Comparison of ENCODE assay signal across 11 cellular contexts in genomic region chrX:150879855-150880807, GRCh38. TPM values are rescaled to one million over a fixed set of nuclear protein-coding genes. Genes with fewer than 3 reads are reported as not detected.
DNase-seq lines count a peak whose midpoint lies in the region; ATAC-seq, FAIRE-seq and TF ChIP-seq lines count a peak whose summit lies in the region.
"Had no signal": no experiment of that assay in that cellular context is flagged by ENCODE, and none has a peak within 500 bp of the region (broad histone marks: within the 10 kb centered on the region; RNA-seq: fewer than 3 reads in every experiment).

No MANE protein-coding gene starts in this region.

- H3K4me2 ChIP-seq in K562 (ENCODE audit: insufficient read depth, low read length): no peak overlapping the region

- H3K9ac ChIP-seq in K562 (ENCODE audit: insufficient read depth in 1 of 2, low read depth in 2 of 2, low read length in 2 of 2): no peak overlapping the region

- H3K27me3 ChIP-seq in K562 (ENCODE audit: control insufficient read depth in 2 of 2, insufficient read depth in 2 of 2, low read length in 2 of 2) (no peaks in the 10 kb centered on the region), ovary (no peaks in the 10 kb centered on the region), right atrium auricular region (no peaks in the 10 kb centered on the region)

- H3K27ac ChIP-seq in K562 (ENCODE audit: extremely low read depth, low read depth, low read length) (peak overlapping the region; percentile 32; the same call in 1 of the 3 replicates), ovary (no peak overlapping the region), right atrium auricular region (no peak overlapping the region)

- no peak for TF ChIP-seq CTCF in K562 (IDR thresholded peaks at IDR 0.05 in 2 of 3, conservative IDR thresholded peaks at IDR 0.05 in 1 of 3; ENCODE audit: insufficient read depth in 2 of 3, low read depth in 1 of 3, low read length in 3 of 3)
- no peak for TF ChIP-seq CTCF in ovary (IDR thresholded peaks at IDR 0.05)
- TF ChIP-seq CTCF in right atrium auricular region (IDR thresholded peaks at IDR 0.05): no peak

- H3K36me3 ChIP-seq in K562 (ENCODE audit: control insufficient read depth, insufficient read depth, low read length) (no peaks in the 10 kb centered on the region), ovary (no peaks in the 10 kb centered on the region), right atrium auricular region (no peaks in the 10 kb centered on the region)

- no peaks in the 10 kb centered on the region for H4K20me1 ChIP-seq in K562 (replicated peaks; ENCODE audit: control insufficient read depth, insufficient read depth, low read length)

- WGBS in K562 (ENCODE audit: insufficient coverage, low coverage, missing lambda C conversion rate): 49% methylated on average over 4 of the region's 5 CpGs
- 77 to 81% (median 79%) methylated on average over 5 of the region's 5 CpGs for WGBS in ovary, 3 donors

- peak; percentile 89 for ATAC-seq in GM18870 (IDR thresholded peaks at IDR 0.05; ENCODE audit: unreplicated experiment)
- peak; percentile 84 for ATAC-seq in GM21529 (IDR thresholded peaks at IDR 0.05; ENCODE audit: unreplicated experiment)
- peak; percentile 90 for ATAC-seq in HG03354 (IDR thresholded peaks at IDR 0.05; ENCODE audit: poor library complexity, severe bottlenecking, unreplicated experiment)
- no peak for ATAC-seq in K562
- ATAC-seq: left cardiac atrium had no signal

- FAIRE-seq in K562 (lab: Jason Lieb, UNC): no peak

- H3K9me3 ChIP-seq in K562 (replicated peaks; ENCODE audit: control insufficient read depth, insufficient read depth, low read depth, low read length): 0 out of 2 replicates have a peak, but pooled peaks cover 2% of the 10 kb centered on the region
- no peaks in the 10 kb centered on the region for H3K9me3 ChIP-seq in ovary
- H3K9me3 ChIP-seq in right atrium auricular region: no peaks in the 10 kb centered on the region

- no peaks in the 10 kb centered on the region for H3K9me1 ChIP-seq in K562 (ENCODE audit: control insufficient read depth, insufficient read depth, low read length)

- POLR2A ChIA-PET in K562 (lab: Yijun Ruan, JAX): interaction anchor here (1.8 kb wide), 1 partner anchor 8 kb away, joined by 4 read pairs; no protein-coding TSS in a partner anchor

- no peak overlapping the region for H2AFZ ChIP-seq in K562 (ENCODE audit: low read depth, low read length)

- intact Hi-C loops in K562 (cut with micrococcal nuclease): no loop called here
- intact Hi-C loops in ovary (cut with DNase I): no loop called here

- DNase-seq in K562 (ENCODE audit: extremely low read depth in 1 of 4, low spot score in 3 of 4): no peak
- no peak for DNase-seq in HT-29 (ENCODE audit: low spot score)
- DNase-seq in ovary: no peak
- no peak for DNase-seq in NCI-H226
- no peak for DNase-seq in right atrium auricular region (ENCODE audit: low spot score)
- DNase-seq: effector CD8-positive, alpha-beta T cell; GF-D8; left cardiac atrium had no signal

- no TSS peak for BruUV-seq in K562 (replicated peaks; lab: Mats Ljungman, UMichigan)

- H3K4me1 ChIP-seq in K562 (replicated peaks in 1 of 2; ENCODE audit: control insufficient read depth in 2 of 2, insufficient read depth in 2 of 2, low read length in 2 of 2) (no peaks in the 10 kb centered on the region; a peak in 1 of 5 replicates), ovary (ENCODE audit: insufficient read depth) (no peaks in the 10 kb centered on the region), right atrium auricular region (no peaks in the 10 kb centered on the region)

- H3K79me2 ChIP-seq in K562 (ENCODE audit: control insufficient read depth, insufficient read depth, low read length): no peaks in the 10 kb centered on the region; the same call in 2 of the 3 replicates

- in situ Hi-C loops in K562 (cut with MboI): no loop called here

- TF ChIP-seq POLR2A in K562 (conservative IDR thresholded peaks at IDR 0.05) (no peak), ovary (IDR thresholded peaks at IDR 0.05) (no peak)

- H3K4me3 ChIP-seq in K562: no peak overlapping the region
- no peak overlapping the region for H3K4me3 ChIP-seq in ovary
- no peak overlapping the region for H3K4me3 ChIP-seq in right atrium auricular region

- TF ChIP-seq EP300 in K562 (IDR thresholded peaks at IDR 0.05; ENCODE audit: low read length) (no peak), ovary (IDR thresholded peaks at IDR 0.05) (no peak)

- TF ChIP-seq RAD21 in K562 (CRISPR knock-in tag; conservative IDR thresholded peaks at IDR 0.05 in 1 of 2, IDR thresholded peaks at IDR 0.05 in 1 of 2): no peak

- CTCF ChIA-PET in K562 (lab: Yijun Ruan, JAX; ENCODE audit: low intra/inter-chr PET ratio): no interaction called here

TF ChIP-seq in K562, 482 proteins besides CTCF, POLR2A, EP300 and RAD21 (continues in another document):
- no peak for TF ChIP-seq ZNF197 (CRISPR knock-in tag; IDR thresholded peaks at IDR 0.05; ENCODE audit: low read depth)
- TF ChIP-seq, protein P1, sequence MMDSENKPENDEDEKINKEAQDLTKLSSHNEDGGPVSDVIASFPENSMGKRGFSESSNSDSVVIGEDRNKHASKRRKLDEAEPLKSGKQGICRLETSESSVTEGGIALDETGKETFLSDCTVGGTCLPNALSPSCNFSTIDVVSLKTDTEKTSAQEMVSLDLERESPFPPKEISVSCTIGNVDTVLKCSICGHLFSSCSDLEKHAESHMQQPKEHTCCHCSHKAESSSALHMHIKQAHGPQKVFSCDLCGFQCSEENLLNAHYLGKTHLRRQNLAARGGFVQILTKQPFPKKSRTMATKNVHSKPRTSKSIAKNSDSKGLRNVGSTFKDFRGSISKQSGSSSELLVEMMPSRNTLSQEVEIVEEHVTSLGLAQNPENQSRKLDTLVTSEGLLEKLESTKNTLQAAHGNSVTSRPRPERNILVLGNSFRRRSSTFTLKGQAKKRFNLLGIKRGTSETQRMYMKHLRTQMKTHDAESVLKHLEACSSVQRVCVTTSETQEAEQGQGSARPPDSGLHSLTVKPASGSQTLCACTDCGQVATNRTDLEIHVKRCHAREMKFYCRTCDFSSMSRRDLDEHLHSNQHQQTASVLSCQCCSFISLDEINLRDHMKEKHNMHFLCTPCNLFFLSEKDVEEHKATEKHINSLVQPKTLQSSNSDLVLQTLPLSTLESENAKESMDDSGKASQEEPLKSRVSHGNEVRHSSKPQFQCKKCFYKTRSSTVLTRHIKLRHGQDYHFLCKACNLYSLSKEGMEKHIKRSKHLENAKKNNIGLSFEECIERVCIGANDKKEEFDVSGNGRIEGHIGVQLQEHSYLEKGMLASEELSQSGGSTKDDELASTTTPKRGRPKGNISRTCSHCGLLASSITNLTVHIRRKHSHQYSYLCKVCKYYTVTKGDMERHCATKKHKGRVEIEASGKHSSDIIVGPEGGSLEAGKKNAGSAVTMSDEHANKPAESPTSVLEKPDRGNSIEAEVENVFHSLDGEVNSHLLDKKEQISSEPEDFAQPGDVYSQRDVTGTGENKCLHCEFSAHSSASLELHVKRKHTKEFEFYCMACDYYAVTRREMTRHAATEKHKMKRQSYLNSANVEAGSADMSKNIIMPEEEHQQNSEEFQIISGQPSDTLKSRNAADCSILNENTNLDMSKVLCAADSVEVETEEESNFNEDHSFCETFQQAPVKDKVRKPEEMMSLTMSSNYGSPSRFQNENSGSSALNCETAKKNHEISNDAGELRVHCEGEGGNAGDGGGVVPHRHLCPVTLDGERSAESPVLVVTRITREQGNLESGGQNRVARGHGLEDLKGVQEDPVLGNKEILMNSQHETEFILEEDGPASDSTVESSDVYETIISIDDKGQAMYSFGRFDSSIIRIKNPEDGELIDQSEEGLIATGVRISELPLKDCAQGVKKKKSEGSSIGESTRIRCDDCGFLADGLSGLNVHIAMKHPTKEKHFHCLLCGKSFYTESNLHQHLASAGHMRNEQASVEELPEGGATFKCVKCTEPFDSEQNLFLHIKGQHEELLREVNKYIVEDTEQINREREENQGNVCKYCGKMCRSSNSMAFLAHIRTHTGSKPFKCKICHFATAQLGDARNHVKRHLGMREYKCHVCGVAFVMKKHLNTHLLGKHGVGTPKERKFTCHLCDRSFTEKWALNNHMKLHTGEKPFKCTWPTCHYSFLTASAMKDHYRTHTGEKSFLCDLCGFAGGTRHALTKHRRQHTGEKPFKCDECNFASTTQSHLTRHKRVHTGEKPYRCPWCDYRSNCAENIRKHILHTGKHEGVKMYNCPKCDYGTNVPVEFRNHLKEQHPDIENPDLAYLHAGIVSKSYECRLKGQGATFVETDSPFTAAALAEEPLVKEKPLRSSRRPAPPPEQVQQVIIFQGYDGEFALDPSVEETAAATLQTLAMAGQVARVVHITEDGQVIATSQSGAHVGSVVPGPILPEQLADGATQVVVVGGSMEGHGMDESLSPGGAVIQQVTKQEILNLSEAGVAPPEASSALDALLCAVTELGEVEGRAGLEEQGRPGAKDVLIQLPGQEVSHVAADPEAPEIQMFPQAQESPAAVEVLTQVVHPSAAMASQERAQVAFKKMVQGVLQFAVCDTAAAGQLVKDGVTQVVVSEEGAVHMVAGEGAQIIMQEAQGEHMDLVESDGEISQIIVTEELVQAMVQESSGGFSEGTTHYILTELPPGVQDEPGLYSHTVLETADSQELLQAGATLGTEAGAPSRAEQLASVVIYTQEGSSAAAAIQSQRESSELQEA (IDR thresholded peaks at IDR 0.05; ENCODE audit: low read depth): peak; percentile 63; the same call in 1 of the 2 replicates
- TF ChIP-seq ELF2 (CRISPR knock-in tag; IDR thresholded peaks at IDR 0.05): no peak

RNA-seq across cellular contexts. Expression of gene CD99L2, which starts 18.3 kb away (rescaled TPM):
- 18.1 and 26.2 TPM in 2 replicates for total RNA-seq in K562 (2011; cell fraction: chromatin; rRNA removed; ENCODE audit: low replicate concordance)
- total RNA-seq in K562 (2011; cell fraction: nucleolus; rRNA removed): 25.0 and 27.5 TPM in 2 replicates
- 27.9 and 31.7 TPM in 2 replicates for total RNA-seq in K562 (2011; cell fraction: nucleoplasm; rRNA removed)
- total RNA-seq in K562 (2014; rRNA removed) (10.2 and 11.7 TPM in 2 replicates), K562 (2014; rRNA removed; fragmentation: Illumina TruSeq; extraction: Trizol) (9.6 and 10.4 TPM in 2 replicates), K562 (2015; rRNA removed; fragmentation: Illumina TruSeq; extraction: Trizol) (14.6 and 15.0 TPM in 2 replicates), K562 (2021) (19.0 and 19.6 TPM in 2 replicates), ovary (10 to 100 TPM; 38.7 to 60.3 (median 53.0) TPM), right atrium auricular region (10 to 100 TPM; 66.0 to 72.0 TPM)
- polyA plus RNA-seq in K562 (2011; rRNA removed) (11.9 and 15.0 TPM in 2 replicates), K562 (2014; fragmentation: Illumina TruSeq; extraction: Trizol) (17.6 and 18.0 TPM in 2 replicates), K562 (2014; fragmentation: Nextera tagmentation; extraction: Ambion mirVana) (1 to 10 TPM in 1 of 2 experiments, under 1 TPM in 1; 0.76 to 2.8 TPM), K562 (2014; rRNA removed) (12.7 and 13.0 TPM in 2 replicates), ovary (10 to 100 TPM; 41.1 to 64.6 TPM)
- 15.0 and 21.8 TPM in 2 replicates for polyA plus RNA-seq in K562 (2011; cell fraction: cytosol; rRNA removed)
- polyA plus RNA-seq in K562 (2011; cell fraction: nucleus; rRNA removed): 13.6 and 14.1 TPM in 2 replicates
- 21.5 and 27.6 TPM in 2 replicates for polyA plus RNA-seq in K562 (2012)
- 13.8 and 13.9 TPM in 2 replicates for polyA minus RNA-seq in K562 (2011; rRNA and poly(A)+ RNA removed)
- 8.4 and 9.1 TPM in 2 replicates for polyA minus RNA-seq in K562 (2011; cell fraction: cytosol; rRNA and poly(A)+ RNA removed)
- polyA minus RNA-seq in K562 (2011; cell fraction: nucleus; rRNA and poly(A)+ RNA removed): 3.9 and 6.3 TPM in 2 replicates
- 3.3 and 3.8 TPM in 2 replicates for total RNA-seq in HT-29 (2014; rRNA removed; shearing (Covaris generic))
